ENCODE assay signal across 11 cellular contexts in genomic region chr12:93857279-93857894, GRCh38.
DNase-seq lines count a peak whose midpoint lies in the region; ATAC-seq and TF ChIP-seq lines count a peak whose summit lies in the region.
"Had no signal": no experiment of that assay in that cellular context is flagged by ENCODE, and none has a peak within 500 bp of the region (broad histone marks: within the 10 kb centered on the region; RNA-seq: fewer than 3 reads in every experiment).

No MANE protein-coding gene starts in this region.

- H3K9me3 ChIP-seq in cardiac muscle cell (ENCODE audit: low read depth) (no peaks in the 10 kb centered on the region), sigmoid colon (no peaks in the 10 kb centered on the region)

- H3K4me1 ChIP-seq in cardiac muscle cell (ENCODE audit: low read depth) (peaks cover 39% of the 10 kb centered on the region), sigmoid colon (peaks cover 0 to 16% (median 11%) of the 10 kb centered on the region in 4 donors)

- intact Hi-C loops in Right ventricle myocardium inferior (cut with DNase I) = no loop called here
- intact Hi-C loops in cardiac septum (cut with DNase I) = no loop called here
- intact Hi-C loops in sigmoid colon (cut with DNase I) = no loop called here

- H3K27ac ChIP-seq in cardiac muscle cell (peak overlapping the region; percentile 80), sigmoid colon (peak overlapping the region in 2 of 4 donors; percentile 6 to 27)

- peak; percentile 42 for ATAC-seq in Right ventricle myocardium inferior
- ATAC-seq in HG03139 (IDR thresholded peaks at IDR 0.05; ENCODE audit: unreplicated experiment) = no peak
- ATAC-seq in GM21447 (IDR thresholded peaks at IDR 0.05; ENCODE audit: unreplicated experiment) = no peak

- no peak for TF ChIP-seq POLR2A in sigmoid colon (IDR thresholded peaks at IDR 0.05)

- TF ChIP-seq EP300 in sigmoid colon (IDR thresholded peaks at IDR 0.05) = no peak

- H3K36me3 ChIP-seq in cardiac muscle cell = no peaks in the 10 kb centered on the region
- H3K36me3 ChIP-seq in sigmoid colon = no peaks in the 10 kb centered on the region

- H3K4me3 ChIP-seq in cardiac muscle cell = no peak overlapping the region
- no peak overlapping the region for H3K4me3 ChIP-seq in sigmoid colon

- 84 to 94% methylated on average over 5 of the region's 5 CpGs for WGBS in sigmoid colon, 2 donors

- TF ChIP-seq CTCF in cardiac muscle cell (IDR thresholded peaks at IDR 0.05; ENCODE audit: low read depth, low read length) (no peak), sigmoid colon (IDR thresholded peaks at IDR 0.05) (no peak)

- H3K27me3 ChIP-seq in cardiac muscle cell (no peaks in the 10 kb centered on the region), sigmoid colon (no peaks in the 10 kb centered on the region)

- DNase-seq in Right ventricle myocardium inferior (ENCODE audit: missing footprints) (no peak), cardiac septum (ENCODE audit: low spot score) (no peak), amniotic epithelial cell (ENCODE audit: low read depth) (peak; percentile 58), cardiac muscle cell (ENCODE audit: low read depth in 1 of 2, low spot score in 1 of 2) (peak in 1 of 2 donors; percentile 25), sigmoid colon (no peak)
- DNase-seq in activated CD8-positive, alpha-beta memory T cell treated with anti-CD3 and anti-CD28 coated beads, Interleukin-2, amount 50 U/mL, for 4 hours = no peak
- DNase-seq: activated T-cell treated with anti-CD3 and anti-CD28 coated beads, Interleukin-2, amount 50 U/mL, for 72 hours; NCI-H1092 treated with DMSO at 0.1 percent for 48 hours; small intestine had no signal
